1 cellular context compared by ENCODE assay signal in genomic region chr15:67870868-67871408, GRCh38.
TF ChIP-seq lines count a peak whose summit lies in the region.

No MANE protein-coding gene starts in this region.

TF ChIP-seq in HEK293, 187 proteins besides CTCF, POLR2A, EP300 and RAD21 (continued from another document):
- TF ChIP-seq ZNF449 (tag by site-specific recombination; IDR thresholded peaks at IDR 0.05) (no peak), ZNF701 (tag by site-specific recombination; IDR thresholded peaks at IDR 0.05) (no peak), ZNF341 (tag by site-specific recombination; IDR thresholded peaks at IDR 0.05; ENCODE audit: low read depth) (no peak), ZNF302 (tag by site-specific recombination; IDR thresholded peaks at IDR 0.05; ENCODE audit: low read depth) (no peak), ZNF747 (tag by site-specific recombination; IDR thresholded peaks at IDR 0.05) (no peak), ZNF2 (tag by site-specific recombination; IDR thresholded peaks at IDR 0.05) (no peak)
